ENCODE assay signal across 18 cellular contexts in the genomic region with DNA sequence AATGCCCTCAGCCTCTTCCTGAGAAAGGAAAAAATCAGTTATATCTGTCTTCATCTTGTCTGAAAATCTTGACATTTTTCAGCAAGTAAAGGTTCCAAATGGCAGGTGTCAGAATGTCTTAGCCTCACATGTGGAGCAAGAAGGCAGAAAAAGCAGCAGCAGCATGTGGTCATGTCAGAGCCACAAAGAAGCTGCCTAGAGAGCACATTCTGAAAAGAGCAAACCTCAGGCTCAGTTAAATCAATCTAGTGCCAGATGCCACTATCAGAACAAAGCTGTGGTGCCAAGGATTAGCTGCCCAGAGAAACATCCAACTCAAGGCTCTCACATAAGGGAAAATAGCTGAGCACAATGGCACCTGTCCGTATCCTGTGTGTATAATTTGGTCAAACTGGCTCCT.
"Had no signal": no experiment of that assay in that cellular context is flagged by ENCODE, and none has a peak within 500 bp of the region (broad histone marks: within the 10 kb centered on the region; RNA-seq: fewer than 3 reads in every experiment).

No MANE protein-coding gene starts in this region.

- H3K4me3 ChIP-seq: lower lobe of right lung, prostate gland, sigmoid colon, upper lobe of left lung had no signal

- H3K4me1 ChIP-seq: lower lobe of right lung, prostate gland, sigmoid colon, upper lobe of left lung had no signal

- H3K9me3 ChIP-seq: prostate gland, sigmoid colon had no signal

- H3K27me3 ChIP-seq: sigmoid colon, upper lobe of left lung had no signal

- H3K36me3 ChIP-seq: lower lobe of right lung, prostate gland, sigmoid colon, upper lobe of left lung had no signal

- H3K27ac ChIP-seq: lower lobe of right lung, prostate gland, sigmoid colon, upper lobe of left lung had no signal

- ATAC-seq: activated CD8-positive, alpha-beta memory T cell treated with anti-CD3 and anti-CD28 coated beads, Interleukin-2, amount 10 ng/mL, durations not matched to agents 7 days and 5 days; lower lobe of right lung; naive thymus-derived CD8-positive, alpha-beta T cell had no signal

- DNase-seq: activated CD4-positive, alpha-beta T cell treated with anti-CD3 and anti-CD28 coated beads, Interleukin-2, amount 50 U/mL, for 4 hours; activated CD4-positive, CD25-positive, alpha-beta regulatory T cell; activated CD8-positive, alpha-beta memory T cell treated with anti-CD3 and anti-CD28 coated beads, Interleukin-2, amount 10 ng/mL, durations not matched to agents 7 days and 5 days; activated effector memory CD4-positive, alpha-beta T cell treated with Interleukin-2 at 50 U/mL for 16 hours; activated T-cell treated with anti-CD3 and anti-CD28 coated beads, Interleukin-2, amount 50 U/mL, for 24 hours; amygdala; endodermal cell; erythroblast; hypothalamus; lower lobe of right lung; naive thymus-derived CD8-positive, alpha-beta T cell; nucleus accumbens; sigmoid colon; stimulated activated CD4-positive, alpha-beta T cell treated with anti-CD3 and anti-CD28 coated beads, Interleukin-12 subunit alpha, Interleukin-12 subunit beta, amount 100 ng/mL, for 4 hours; stimulated activated naive CD4-positive, alpha-beta T cell; substantia nigra; upper lobe of left lung had no signal
